Comparison of ENCODE assay signal across 8 cellular contexts in the genomic region with DNA sequence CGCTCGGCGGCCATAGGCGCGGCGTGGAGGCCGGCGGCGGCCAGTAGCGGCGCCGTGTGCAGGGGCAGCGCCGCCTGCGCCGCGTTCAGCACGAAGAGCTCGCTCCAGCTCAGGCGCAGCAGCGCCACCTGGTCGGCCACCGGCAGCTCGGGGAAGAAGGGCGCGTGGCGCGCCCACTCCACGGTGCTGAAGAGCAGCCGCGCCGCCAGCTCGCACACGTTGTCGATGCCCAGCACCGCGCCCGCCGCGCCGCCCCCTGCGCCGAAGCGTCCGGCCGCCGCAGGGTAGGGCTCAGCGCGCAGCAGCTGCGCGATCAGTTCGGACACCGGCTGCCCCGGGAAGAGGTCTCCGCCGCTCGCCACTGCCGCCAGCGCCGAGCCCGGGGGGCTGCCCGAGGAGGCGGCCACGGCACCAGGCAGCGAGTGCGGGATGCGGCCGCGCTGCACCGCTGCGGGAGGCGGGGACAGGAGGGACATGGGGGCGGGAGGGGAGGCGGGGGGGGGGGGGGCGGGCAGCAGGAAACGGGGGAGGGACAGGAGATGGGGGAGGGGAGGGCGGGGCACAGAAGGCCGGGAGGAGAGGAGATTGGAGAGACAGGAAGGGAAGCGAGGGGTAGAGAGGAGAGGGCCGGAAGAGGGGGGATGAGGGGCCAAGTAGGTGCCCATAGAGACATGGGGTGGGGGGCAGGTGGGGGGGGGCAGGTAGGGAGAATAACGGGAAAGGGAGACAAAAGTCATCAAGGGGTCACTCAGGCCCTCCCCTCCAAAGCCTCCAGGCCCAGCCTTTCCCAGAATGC. TPM values are rescaled to one million over a fixed set of nuclear protein-coding genes. Genes with fewer than 3 reads are reported as not detected.
A peak's percentile ranks its signal among the peaks of the same experiment; 100 is the strongest.
DNase-seq lines count a peak whose midpoint lies in the region; ATAC-seq lines count a peak whose summit lies in the region.

No MANE protein-coding gene starts in this region.

- POLR2A ChIA-PET in activated CD4-positive, alpha-beta memory T cell treated with anti-CD3 and anti-CD28 coated beads, Interleukin-2, amount 10 ng/mL, durations not matched to agents 7 days and 5 days (lab: Charles Lee): interaction anchor here (0.8 to 3.4 kb wide), 9 partner anchors 9 to 161 kb away, joined by 3 to 28 read pairs (median 4); partner anchors contain the start of genes ANKLE1, HAUS8, MYO9B and OCEL1

- peak overlapping the region; percentile 68 for H3K27ac Mint-ChIP-seq in activated CD4-positive, alpha-beta memory T cell treated with anti-CD3 and anti-CD28 coated beads, Interleukin-2, amount 10 ng/mL, durations not matched to agents 7 days and 5 days

- peaks cover 9% of the 10 kb centered on the region for H3K36me3 Mint-ChIP-seq in activated CD4-positive, alpha-beta memory T cell treated with anti-CD3 and anti-CD28 coated beads, Interleukin-2, amount 10 ng/mL, durations not matched to agents 7 days and 5 days (ENCODE audit: low read depth)

- H3K4me1 Mint-ChIP-seq in activated CD4-positive, alpha-beta memory T cell treated with anti-CD3 and anti-CD28 coated beads, Interleukin-2, amount 10 ng/mL, durations not matched to agents 7 days and 5 days: peaks cover 17% of the 10 kb centered on the region

- DNase-seq in ELR (ENCODE audit: low read depth) (peak; percentile 78), NCI-H446 (lab: John Stamatoyannopoulos, UW) (peak; percentile 12 to 63), ecto neural progenitor cell (ENCODE audit: low spot score) (peak; percentile 82), lung microvascular endothelial cell (ENCODE audit: low read depth in 2 of 2) (peak; percentile 84 to 91)
- DNase-seq in activated CD4-positive, alpha-beta memory T cell treated with anti-CD3 and anti-CD28 coated beads, Interleukin-2, amount 10 ng/mL, durations not matched to agents 7 days and 5 days: peak; percentile 79
- peak in 2 of 3 donors; percentile 43 to 55 for DNase-seq in stimulated activated CD4-positive, alpha-beta T cell treated with anti-CD3 and anti-CD28 coated beads, TNF-alpha, amount 100 ng/mL, for 48 hours (ENCODE audit: low read depth in 3 of 3)

- no peaks in the 10 kb centered on the region for H3K27me3 Mint-ChIP-seq in activated CD4-positive, alpha-beta memory T cell treated with anti-CD3 and anti-CD28 coated beads, Interleukin-2, amount 10 ng/mL, durations not matched to agents 7 days and 5 days

- peak overlapping the region; percentile 76 for H3K4me3 Mint-ChIP-seq in activated CD4-positive, alpha-beta memory T cell treated with anti-CD3 and anti-CD28 coated beads, Interleukin-2, amount 10 ng/mL, durations not matched to agents 7 days and 5 days

- ATAC-seq in HG02588 (IDR thresholded peaks at IDR 0.05; ENCODE audit: unreplicated experiment) (peak; percentile 61), GM19455 (IDR thresholded peaks at IDR 0.05; ENCODE audit: unreplicated experiment) (no peak)

- CTCF ChIA-PET in activated CD4-positive, alpha-beta memory T cell treated with anti-CD3 and anti-CD28 coated beads, Interleukin-2, amount 10 ng/mL, durations not matched to agents 7 days and 5 days (lab: Charles Lee): interaction anchor here (0.6 to 2.3 kb wide), 17 partner anchors 9 to 162 kb away, joined by 3 to 15 read pairs (median 4); partner anchors contain the start of genes ANKLE1, BABAM1, HAUS8 and OCEL1

- H3K9me3 Mint-ChIP-seq in activated CD4-positive, alpha-beta memory T cell treated with anti-CD3 and anti-CD28 coated beads, Interleukin-2, amount 10 ng/mL, durations not matched to agents 7 days and 5 days: no peaks in the 10 kb centered on the region

RNA-seq across cellular contexts. Expression of gene OCEL1, which starts 9.8 kb away (rescaled TPM):
- total RNA-seq in activated CD4-positive, alpha-beta memory T cell treated with anti-CD3 and anti-CD28 coated beads, Interleukin-2, amount 10 ng/mL, durations not matched to agents 7 days and 5 days: 10 to 100 TPM; 20.9 to 22.6 TPM
- 2.6 and 4.0 TPM in 2 replicates for total RNA-seq in lung microvascular endothelial cell

RNA-seq across cellular contexts. Expression of gene NR2F6, which starts 9.9 kb away (rescaled TPM):
- 1 to 10 TPM; 5.7 to 6.5 TPM for total RNA-seq in activated CD4-positive, alpha-beta memory T cell treated with anti-CD3 and anti-CD28 coated beads, Interleukin-2, amount 10 ng/mL, durations not matched to agents 7 days and 5 days
- total RNA-seq in lung microvascular endothelial cell: 22.9 and 38.5 TPM in 2 replicates

RNA-seq across cellular contexts. Expression of gene USE1, which starts 20.7 kb away (rescaled TPM):
- 10 to 100 TPM; 19.9 to 20.4 TPM for total RNA-seq in activated CD4-positive, alpha-beta memory T cell treated with anti-CD3 and anti-CD28 coated beads, Interleukin-2, amount 10 ng/mL, durations not matched to agents 7 days and 5 days
- 10.7 and 12.9 TPM in 2 replicates for total RNA-seq in lung microvascular endothelial cell

RNA-seq across cellular contexts. Expression of gene USHBP1, which starts 28.7 kb away (rescaled TPM):
- total RNA-seq in activated CD4-positive, alpha-beta memory T cell treated with anti-CD3 and anti-CD28 coated beads, Interleukin-2, amount 10 ng/mL, durations not matched to agents 7 days and 5 days: under 1 TPM; 0.38 to 0.45 TPM
- 21.6 and 33.5 TPM in 2 replicates for total RNA-seq in lung microvascular endothelial cell

RNA-seq across cellular contexts. Expression of gene BABAM1, which starts 31.4 kb away (rescaled TPM):
- 100 to 1,000 TPM in 1 of 2 experiments, 10 to 100 TPM in 1; 98.5 to 100 TPM for total RNA-seq in activated CD4-positive, alpha-beta memory T cell treated with anti-CD3 and anti-CD28 coated beads, Interleukin-2, amount 10 ng/mL, durations not matched to agents 7 days and 5 days
- total RNA-seq in lung microvascular endothelial cell: 61.3 and 73.2 TPM in 2 replicates

Comparison
In these comparisons a context has a peak if more than half of its experiments do, and no peak if none do; other contexts are left out.
1. DNase-seq: peak in every context shown above with its lines; median percentile 88 in lung microvascular endothelial cell; 82 in ecto neural progenitor cell; 79 in activated CD4-positive, alpha-beta memory T cell treated with anti-CD3 and anti-CD28 coated beads, Interleukin-2, amount 10 ng/mL, durations not matched to agents 7 days and 5 days; 78 in ELR; 49 in stimulated activated CD4-positive, alpha-beta T cell treated with anti-CD3 and anti-CD28 coated beads, TNF-alpha, amount 100 ng/mL, for 48 hours; 38 in NCI-H446.